ENCODE assay signal across 14 cellular contexts in genomic region chr11:95245038-95245437, GRCh38. TPM values are rescaled to one million over a fixed set of nuclear protein-coding genes. Genes with fewer than 3 reads are reported as not detected.
DNase-seq lines count a peak whose midpoint lies in the region; ATAC-seq, FAIRE-seq and TF ChIP-seq lines count a peak whose summit lies in the region.
"Had no signal": no experiment of that assay in that cellular context is flagged by ENCODE, and none has a peak within 500 bp of the region (broad histone marks: within the 10 kb centered on the region; RNA-seq: fewer than 3 reads in every experiment).

No MANE protein-coding gene starts in this region.

- no peak overlapping the region for H3K4me3 Mint-ChIP-seq in activated CD4-positive, alpha-beta memory T cell treated with anti-CD3 and anti-CD28 coated beads for 36 hours
- no peak overlapping the region for H3K4me3 Mint-ChIP-seq in activated CD4-positive, alpha-beta memory T cell treated with anti-CD3 and anti-CD28 coated beads, Interleukin-2, amount 10 ng/mL, durations not matched to agents 7 days and 5 days
- H3K4me3 Mint-ChIP-seq in stimulated activated memory B cell treated with anti-CD40 and anti-IgM and Interleukin-4, amounts not matched to agents 10 μg/mL and 1 μg/mL and 100 μg/mL, for 72 hours, result no peak overlapping the region

- POLR2A ChIA-PET in activated CD4-positive, alpha-beta memory T cell treated with anti-CD3 and anti-CD28 coated beads for 36 hours (lab: Charles Lee), result interaction anchor here (0.6 to 2.1 kb wide), 2 partner anchors 10 to 24 kb away, joined by 3 to 9 read pairs; no protein-coding TSS in a partner anchor
- POLR2A ChIA-PET in activated CD4-positive, alpha-beta memory T cell treated with anti-CD3 and anti-CD28 coated beads, Interleukin-2, amount 10 ng/mL, durations not matched to agents 7 days and 5 days (lab: Charles Lee), result interaction anchor here (1.2 to 1.5 kb wide), 2 partner anchors 11 to 13 kb away, joined by 3 to 4 read pairs; no protein-coding TSS in a partner anchor

- no peak for ATAC-seq in stimulated activated memory B cell treated with anti-CD40 and anti-IgM and Interleukin-4, amounts not matched to agents 10 μg/mL and 1 μg/mL and 100 μg/mL, for 72 hours
- ATAC-seq in GM19463 (IDR thresholded peaks at IDR 0.05; ENCODE audit: unreplicated experiment), result no peak
- ATAC-seq: left colon had no signal

- no peak overlapping the region for H3K4me3 ChIP-seq in fibroblast of pulmonary artery (replicated peaks; ENCODE audit: low read depth, low read length)
- H3K4me3 ChIP-seq: pancreas, vagina had no signal

- peaks cover 16% of the 10 kb centered on the region for H3K4me1 Mint-ChIP-seq in activated CD4-positive, alpha-beta memory T cell treated with anti-CD3 and anti-CD28 coated beads for 36 hours (ENCODE audit: low read depth)
- no peaks in the 10 kb centered on the region for H3K4me1 Mint-ChIP-seq in activated CD4-positive, alpha-beta memory T cell treated with anti-CD3 and anti-CD28 coated beads, Interleukin-2, amount 10 ng/mL, durations not matched to agents 7 days and 5 days
- peaks cover 43% of the 10 kb centered on the region for H3K4me1 Mint-ChIP-seq in stimulated activated memory B cell treated with anti-CD40 and anti-IgM and Interleukin-4, amounts not matched to agents 10 μg/mL and 1 μg/mL and 100 μg/mL, for 72 hours

- CTCF ChIA-PET in activated CD4-positive, alpha-beta memory T cell treated with anti-CD3 and anti-CD28 coated beads for 36 hours (lab: Charles Lee), result interaction anchor here (1.1 to 2.2 kb wide), 3 partner anchors 13 to 461 kb away, joined by 3 to 8 read pairs (median 3); no protein-coding TSS in a partner anchor
- CTCF ChIA-PET in activated CD4-positive, alpha-beta memory T cell treated with anti-CD3 and anti-CD28 coated beads, Interleukin-2, amount 10 ng/mL, durations not matched to agents 7 days and 5 days (lab: Charles Lee), result interaction anchor here (1.8 kb wide), 1 partner anchor 8 kb away, joined by 4 read pairs; no protein-coding TSS in a partner anchor

- TF ChIP-seq POLR2A in H54 (IDR thresholded peaks at IDR 0.05; ENCODE audit: low read depth, low read length), result no peak

- H3K36me3 Mint-ChIP-seq in activated CD4-positive, alpha-beta memory T cell treated with anti-CD3 and anti-CD28 coated beads for 36 hours, result no peaks in the 10 kb centered on the region
- H3K36me3 Mint-ChIP-seq in activated CD4-positive, alpha-beta memory T cell treated with anti-CD3 and anti-CD28 coated beads, Interleukin-2, amount 10 ng/mL, durations not matched to agents 7 days and 5 days (ENCODE audit: low read depth), result no peaks in the 10 kb centered on the region
- no peaks in the 10 kb centered on the region for H3K36me3 Mint-ChIP-seq in stimulated activated memory B cell treated with anti-CD40 and anti-IgM and Interleukin-4, amounts not matched to agents 10 μg/mL and 1 μg/mL and 100 μg/mL, for 72 hours

- H3K27me3 Mint-ChIP-seq in activated CD4-positive, alpha-beta memory T cell treated with anti-CD3 and anti-CD28 coated beads for 36 hours, result no peaks in the 10 kb centered on the region
- no peaks in the 10 kb centered on the region for H3K27me3 Mint-ChIP-seq in activated CD4-positive, alpha-beta memory T cell treated with anti-CD3 and anti-CD28 coated beads, Interleukin-2, amount 10 ng/mL, durations not matched to agents 7 days and 5 days
- H3K27me3 Mint-ChIP-seq in stimulated activated memory B cell treated with anti-CD40 and anti-IgM and Interleukin-4, amounts not matched to agents 10 μg/mL and 1 μg/mL and 100 μg/mL, for 72 hours, result no peaks in the 10 kb centered on the region

- TF ChIP-seq CTCF in fibroblast of pulmonary artery (IDR thresholded peaks at IDR 0.05; ENCODE audit: low read length, missing control alignments), result no peak

- DNase-seq in activated CD4-positive, alpha-beta memory T cell treated with anti-CD3 and anti-CD28 coated beads for 36 hours, result peak; percentile 41
- DNase-seq in activated CD4-positive, alpha-beta memory T cell treated with anti-CD3 and anti-CD28 coated beads, Interleukin-2, amount 10 ng/mL, durations not matched to agents 7 days and 5 days, result no peak
- DNase-seq in SW480 (ENCODE audit: low spot score) (peak; percentile 54), fibroblast of pulmonary artery (ENCODE audit: low read depth) (peak; percentile 69), AG08395 (ENCODE audit: low spot score) (no peak), H54 (ENCODE audit: insufficient read length, low spot score) (no peak)
- DNase-seq: aorta, GF-D8, H7, left colon, pancreas had no signal

- intact Hi-C loops in activated CD4-positive, alpha-beta memory T cell treated with anti-CD3 and anti-CD28 coated beads for 36 hours (cut with micrococcal nuclease), result no loop called here

- peak overlapping the region; percentile 10 for H3K27ac Mint-ChIP-seq in activated CD4-positive, alpha-beta memory T cell treated with anti-CD3 and anti-CD28 coated beads for 36 hours
- H3K27ac Mint-ChIP-seq in activated CD4-positive, alpha-beta memory T cell treated with anti-CD3 and anti-CD28 coated beads, Interleukin-2, amount 10 ng/mL, durations not matched to agents 7 days and 5 days, result no peak overlapping the region
- peak overlapping the region; percentile 80 for H3K27ac Mint-ChIP-seq in stimulated activated memory B cell treated with anti-CD40 and anti-IgM and Interleukin-4, amounts not matched to agents 10 μg/mL and 1 μg/mL and 100 μg/mL, for 72 hours

- no peaks in the 10 kb centered on the region for H3K9me3 Mint-ChIP-seq in activated CD4-positive, alpha-beta memory T cell treated with anti-CD3 and anti-CD28 coated beads for 36 hours
- H3K9me3 Mint-ChIP-seq in activated CD4-positive, alpha-beta memory T cell treated with anti-CD3 and anti-CD28 coated beads, Interleukin-2, amount 10 ng/mL, durations not matched to agents 7 days and 5 days, result no peaks in the 10 kb centered on the region
- H3K9me3 Mint-ChIP-seq in stimulated activated memory B cell treated with anti-CD40 and anti-IgM and Interleukin-4, amounts not matched to agents 10 μg/mL and 1 μg/mL and 100 μg/mL, for 72 hours, result no peaks in the 10 kb centered on the region

- FAIRE-seq in H54 (lab: Jason Lieb, UNC), result no peak
- FAIRE-seq: pancreas had no signal

RNA-seq across cellular contexts. Expression of gene SESN3, which starts 14.0 kb away (rescaled TPM):
- total RNA-seq in activated CD4-positive, alpha-beta memory T cell treated with anti-CD3 and anti-CD28 coated beads for 36 hours, result 10 to 100 TPM; 13.9 to 15.5 TPM
- total RNA-seq in activated CD4-positive, alpha-beta memory T cell treated with anti-CD3 and anti-CD28 coated beads, Interleukin-2, amount 10 ng/mL, durations not matched to agents 7 days and 5 days, result 10 to 100 TPM; 23.2 to 24.6 TPM

Comparison
In these comparisons a context has a peak if more than half of its experiments do, and no peak if none do; other contexts are left out.
1. DNase-seq: peak in activated CD4-positive, alpha-beta memory T cell treated with anti-CD3 and anti-CD28 coated beads for 36 hours (single experiment), SW480 (single experiment) and fibroblast of pulmonary artery (single experiment); none in activated CD4-positive, alpha-beta memory T cell treated with anti-CD3 and anti-CD28 coated beads, Interleukin-2, amount 10 ng/mL, durations not matched to agents 7 days and 5 days (single experiment), AG08395 (single experiment) and H54 (single experiment).